In the genomic region with DNA sequence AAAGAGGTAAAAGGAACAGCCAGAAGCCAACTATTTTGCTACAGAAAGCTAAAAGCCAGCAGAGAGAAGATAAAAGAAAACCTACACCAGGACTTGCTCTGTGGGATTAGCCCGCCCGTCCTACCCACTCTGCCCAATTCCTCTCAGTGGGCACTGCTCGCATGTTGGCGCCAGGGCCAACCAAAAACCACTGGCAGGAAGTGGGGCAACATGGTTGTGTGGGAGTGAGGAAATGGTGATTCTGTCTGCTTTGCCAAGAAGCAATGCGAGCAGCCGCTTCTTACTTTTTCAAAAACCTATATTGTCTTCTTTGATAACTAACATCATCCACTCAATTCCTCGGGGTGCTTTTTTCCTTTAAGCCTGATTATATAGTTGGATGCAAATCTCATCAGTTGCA, we compare ENCODE assay signal across 9 cellular contexts. TPM values are rescaled to one million over a fixed set of nuclear protein-coding genes. Genes with fewer than 3 reads are reported as not detected.
DNase-seq lines count a peak whose midpoint lies in the region; ATAC-seq and TF ChIP-seq lines count a peak whose summit lies in the region.
"Had no signal": no experiment of that assay in that cellular context is flagged by ENCODE, and none has a peak within 500 bp of the region (broad histone marks: within the 10 kb centered on the region; RNA-seq: fewer than 3 reads in every experiment).

No MANE protein-coding gene starts in this region.

- H3K4me3 Mint-ChIP-seq in activated CD4-positive, alpha-beta memory T cell treated with anti-CD3 and anti-CD28 coated beads for 36 hours: peak overlapping the region; percentile 53
- H3K4me3 Mint-ChIP-seq in stimulated activated naive CD8-positive, alpha-beta T cell treated with anti-CD3 and anti-CD28 coated beads, Interleukin-15, Interleukin-2, amounts not matched to agents 100 ng/mL and 50 ng/mL, for 24 hours: peak overlapping the region; percentile 73

- DNase-seq in NK-92 treated with Interleukin-12 subunit alpha and Interleukin-12 subunit beta, amount 100 ng/mL, for 24 hours (lab: John Stamatoyannopoulos, UW): peak; percentile 21
- DNase-seq in NK-92 (lab: John Stamatoyannopoulos, UW; ENCODE audit: unreplicated experiment) (no peak), COLO829 (ENCODE audit: low spot score) (no peak)
- DNase-seq in activated CD4-positive, alpha-beta memory T cell treated with anti-CD3 and anti-CD28 coated beads for 36 hours: peak; percentile 84

- POLR2A ChIA-PET in activated CD4-positive, alpha-beta memory T cell treated with anti-CD3 and anti-CD28 coated beads for 36 hours (lab: Charles Lee): interaction anchor here (0.9 to 2.3 kb wide), 8 partner anchors 16 to 247 kb away, joined by 3 to 12 read pairs (median 4); partner anchors contain the start of gene BUD13

- TF ChIP-seq EP300 in gastroesophageal sphincter (IDR thresholded peaks at IDR 0.05): no peak

- TF ChIP-seq CTCF in gastroesophageal sphincter (IDR thresholded peaks at IDR 0.05): no peak

- H3K4me1 Mint-ChIP-seq in activated CD4-positive, alpha-beta memory T cell treated with anti-CD3 and anti-CD28 coated beads for 36 hours (ENCODE audit: low read depth): peaks cover 63% of the 10 kb centered on the region
- peaks cover 59% of the 10 kb centered on the region for H3K4me1 Mint-ChIP-seq in stimulated activated naive CD8-positive, alpha-beta T cell treated with anti-CD3 and anti-CD28 coated beads, Interleukin-15, Interleukin-2, amounts not matched to agents 100 ng/mL and 50 ng/mL, for 24 hours (ENCODE audit: low read depth)

- peaks cover 25% of the 10 kb centered on the region for H3K36me3 Mint-ChIP-seq in activated CD4-positive, alpha-beta memory T cell treated with anti-CD3 and anti-CD28 coated beads for 36 hours
- peaks cover 40% of the 10 kb centered on the region for H3K36me3 Mint-ChIP-seq in stimulated activated naive CD8-positive, alpha-beta T cell treated with anti-CD3 and anti-CD28 coated beads, Interleukin-15, Interleukin-2, amounts not matched to agents 100 ng/mL and 50 ng/mL, for 24 hours (ENCODE audit: low read depth)

- no peak overlapping the region for H3K4me3 ChIP-seq in gastroesophageal sphincter

- no peaks in the 10 kb centered on the region for H3K27me3 Mint-ChIP-seq in activated CD4-positive, alpha-beta memory T cell treated with anti-CD3 and anti-CD28 coated beads for 36 hours
- no peaks in the 10 kb centered on the region for H3K27me3 Mint-ChIP-seq in stimulated activated naive CD8-positive, alpha-beta T cell treated with anti-CD3 and anti-CD28 coated beads, Interleukin-15, Interleukin-2, amounts not matched to agents 100 ng/mL and 50 ng/mL, for 24 hours

- TF ChIP-seq POLR2A in gastroesophageal sphincter (IDR thresholded peaks at IDR 0.05): no peak

- ATAC-seq in gastroesophageal sphincter: peak; percentile 39
- ATAC-seq in HG02884 (IDR thresholded peaks at IDR 0.05; ENCODE audit: unreplicated experiment): no peak
- ATAC-seq in GM18502 (IDR thresholded peaks at IDR 0.05; ENCODE audit: poor library complexity, unreplicated experiment): no peak

- H3K4me1 ChIP-seq in gastroesophageal sphincter: peaks cover 0 to 21% (median 0%) of the 10 kb centered on the region in 3 donors

- WGBS in gastroesophageal sphincter (ENCODE audit: low coverage in 1 of 2), 2 donors: 78 to 81% methylated on average over 7 of the region's 7 CpGs

- no peaks in the 10 kb centered on the region for H3K27me3 ChIP-seq in gastroesophageal sphincter

- no peaks in the 10 kb centered on the region for H3K9me3 ChIP-seq in gastroesophageal sphincter

- no peaks in the 10 kb centered on the region for H3K9me3 Mint-ChIP-seq in activated CD4-positive, alpha-beta memory T cell treated with anti-CD3 and anti-CD28 coated beads for 36 hours
- H3K9me3 Mint-ChIP-seq in stimulated activated naive CD8-positive, alpha-beta T cell treated with anti-CD3 and anti-CD28 coated beads, Interleukin-15, Interleukin-2, amounts not matched to agents 100 ng/mL and 50 ng/mL, for 24 hours: no peaks in the 10 kb centered on the region

- intact Hi-C loops in activated CD4-positive, alpha-beta memory T cell treated with anti-CD3 and anti-CD28 coated beads for 36 hours (cut with micrococcal nuclease): loop anchor here (5.0 kb wide), 1 partner anchor 96 kb away; no protein-coding TSS in a partner anchor

- peak overlapping the region; percentile 89 for H3K27ac Mint-ChIP-seq in activated CD4-positive, alpha-beta memory T cell treated with anti-CD3 and anti-CD28 coated beads for 36 hours
- H3K27ac Mint-ChIP-seq in stimulated activated naive CD8-positive, alpha-beta T cell treated with anti-CD3 and anti-CD28 coated beads, Interleukin-15, Interleukin-2, amounts not matched to agents 100 ng/mL and 50 ng/mL, for 24 hours: peak overlapping the region; percentile 95

- peaks cover 0 to 81% of the 10 kb centered on the region in 2 donors for H3K36me3 ChIP-seq in gastroesophageal sphincter

- no peak overlapping the region for H3K27ac ChIP-seq in gastroesophageal sphincter
- H3K27ac ChIP-seq: RWPE1 had no signal

- CTCF ChIA-PET in activated CD4-positive, alpha-beta memory T cell treated with anti-CD3 and anti-CD28 coated beads for 36 hours (lab: Charles Lee): interaction anchor here (0.7 to 4.4 kb wide), 11 partner anchors 14 to 331 kb away, joined by 3 to 41 read pairs (median 3); partner anchors contain the start of genes APOA1 and APOA5

RNA-seq across cellular contexts. Expression of gene APOA1, which starts 14.2 kb away (rescaled TPM):
- under 1 TPM in 1 of 2 experiments, not detected in 1; 0.24 TPM for total RNA-seq in activated CD4-positive, alpha-beta memory T cell treated with anti-CD3 and anti-CD28 coated beads for 36 hours
- total RNA-seq in gastroesophageal sphincter: 1 to 10 TPM in 1 of 4 donors, not detected in 3; 1.3 TPM

RNA-seq across cellular contexts. Expression of gene APOC3, which starts 21.9 kb away (rescaled TPM):
- total RNA-seq in activated CD4-positive, alpha-beta memory T cell treated with anti-CD3 and anti-CD28 coated beads for 36 hours: not detected
- 1 to 10 TPM in 1 of 4 donors, not detected in 3; 1.1 TPM for total RNA-seq in gastroesophageal sphincter

RNA-seq across cellular contexts. Expression of gene APOA4, which starts 28.5 kb away (rescaled TPM):
- total RNA-seq in activated CD4-positive, alpha-beta memory T cell treated with anti-CD3 and anti-CD28 coated beads for 36 hours: not detected
- total RNA-seq in gastroesophageal sphincter: under 1 TPM in 1 of 4 donors, not detected in 3; 0.19 TPM

RNA-seq across cellular contexts. Expression of gene APOA5, which starts 60.0 kb away (rescaled TPM):
- not detected for total RNA-seq in activated CD4-positive, alpha-beta memory T cell treated with anti-CD3 and anti-CD28 coated beads for 36 hours
- total RNA-seq in gastroesophageal sphincter: not detected

Comparison
In these comparisons a context has a peak if more than half of its experiments do, and no peak if none do; other contexts are left out.
1. DNase-seq: peak in NK-92 treated with Interleukin-12 subunit alpha and Interleukin-12 subunit beta, amount 100 ng/mL, for 24 hours (single experiment) and activated CD4-positive, alpha-beta memory T cell treated with anti-CD3 and anti-CD28 coated beads for 36 hours (single experiment); none in NK-92 (single experiment) and COLO829 (single experiment).